Comparison of ENCODE assay signal across 1 cellular context in genomic region chr6:153804755-153805330, GRCh38.
TF ChIP-seq lines count a peak whose summit lies in the region.

No MANE protein-coding gene starts in this region.

TF ChIP-seq in HepG2, 621 proteins besides CTCF, POLR2A, EP300 and RAD21 (continued from another document):
- TF ChIP-seq RERE (CRISPR knock-in tag; IDR thresholded peaks at IDR 0.05; ENCODE audit: low read depth) (no peak), ZNF510 (CRISPR knock-in tag; IDR thresholded peaks at IDR 0.05; ENCODE audit: low read depth) (no peak), ZNF577 (CRISPR knock-in tag; IDR thresholded peaks at IDR 0.05; ENCODE audit: borderline replicate concordance, low read depth) (no peak), HIVEP1 (CRISPR knock-in tag; IDR thresholded peaks at IDR 0.05) (no peak), GMEB2 (CRISPR knock-in tag; IDR thresholded peaks at IDR 0.05; ENCODE audit: low read depth) (no peak), SIX1 (CRISPR knock-in tag; IDR thresholded peaks at IDR 0.05; ENCODE audit: borderline replicate concordance) (no peak)
- TF ChIP-seq, protein P1, sequence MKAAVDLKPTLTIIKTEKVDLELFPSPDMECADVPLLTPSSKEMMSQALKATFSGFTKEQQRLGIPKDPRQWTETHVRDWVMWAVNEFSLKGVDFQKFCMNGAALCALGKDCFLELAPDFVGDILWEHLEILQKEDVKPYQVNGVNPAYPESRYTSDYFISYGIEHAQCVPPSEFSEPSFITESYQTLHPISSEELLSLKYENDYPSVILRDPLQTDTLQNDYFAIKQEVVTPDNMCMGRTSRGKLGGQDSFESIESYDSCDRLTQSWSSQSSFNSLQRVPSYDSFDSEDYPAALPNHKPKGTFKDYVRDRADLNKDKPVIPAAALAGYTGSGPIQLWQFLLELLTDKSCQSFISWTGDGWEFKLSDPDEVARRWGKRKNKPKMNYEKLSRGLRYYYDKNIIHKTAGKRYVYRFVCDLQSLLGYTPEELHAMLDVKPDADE (CRISPR knock-in tag; IDR thresholded peaks at IDR 0.05): no peak
- TF ChIP-seq, protein P2, sequence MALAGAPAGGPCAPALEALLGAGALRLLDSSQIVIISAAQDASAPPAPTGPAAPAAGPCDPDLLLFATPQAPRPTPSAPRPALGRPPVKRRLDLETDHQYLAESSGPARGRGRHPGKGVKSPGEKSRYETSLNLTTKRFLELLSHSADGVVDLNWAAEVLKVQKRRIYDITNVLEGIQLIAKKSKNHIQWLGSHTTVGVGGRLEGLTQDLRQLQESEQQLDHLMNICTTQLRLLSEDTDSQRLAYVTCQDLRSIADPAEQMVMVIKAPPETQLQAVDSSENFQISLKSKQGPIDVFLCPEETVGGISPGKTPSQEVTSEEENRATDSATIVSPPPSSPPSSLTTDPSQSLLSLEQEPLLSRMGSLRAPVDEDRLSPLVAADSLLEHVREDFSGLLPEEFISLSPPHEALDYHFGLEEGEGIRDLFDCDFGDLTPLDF (CRISPR knock-in tag; IDR thresholded peaks at IDR 0.05): no peak
